In the genomic region with DNA sequence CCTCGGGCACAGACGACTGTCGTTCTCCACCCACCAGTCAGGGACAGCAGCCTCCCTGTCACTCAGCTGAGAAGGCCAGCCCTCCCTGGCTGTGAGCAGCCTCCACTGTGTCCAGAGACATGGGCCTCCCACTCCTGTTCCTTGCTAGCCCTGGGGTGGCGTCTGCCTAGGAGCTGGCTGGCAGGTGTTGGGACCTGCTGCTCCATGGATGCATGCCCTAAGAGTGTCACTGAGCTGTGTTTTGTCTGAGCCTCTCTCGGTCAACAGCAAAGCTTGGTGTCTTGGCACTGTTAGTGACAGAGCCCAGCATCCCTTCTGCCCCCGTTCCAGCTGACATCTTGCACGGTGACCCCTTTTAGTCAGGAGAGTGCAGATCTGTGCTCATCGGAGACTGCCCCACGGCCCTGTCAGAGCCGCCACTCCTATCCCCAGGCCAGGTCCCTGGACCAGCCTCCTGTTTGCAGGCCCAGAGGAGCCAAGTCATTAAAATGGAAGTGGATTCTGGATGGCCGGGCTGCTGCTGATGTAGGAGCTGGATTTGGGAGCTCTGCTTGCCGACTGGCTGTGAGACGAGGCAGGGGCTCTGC, we compare ENCODE assay signal across 26 cellular contexts. TPM values are rescaled to one million over a fixed set of nuclear protein-coding genes. Genes with fewer than 3 reads are reported as not detected.
DNase-seq lines count a peak whose midpoint lies in the region; ATAC-seq lines count a peak whose summit lies in the region.
"Had no signal": no experiment of that assay in that cellular context is flagged by ENCODE, and none has a peak within 500 bp of the region (broad histone marks: within the 10 kb centered on the region; RNA-seq: fewer than 3 reads in every experiment).

No MANE protein-coding gene starts in this region.

- no CpG with 5 or more reads among the region's 13 CpGs for WGBS in neuronal stem cell (ENCODE audit: extremely low coverage in 2 of 2, insufficient read length in 2 of 2, insufficient replicate concordance in 1 of 2), 2 donors

- no peak overlapping the region for H3K18ac ChIP-seq in neuronal stem cell (ENCODE audit: low read length)

- no peaks in the 10 kb centered on the region for H3K27me3 ChIP-seq in neuronal stem cell (ENCODE audit: control insufficient read depth in 3 of 3, insufficient read depth in 3 of 3, low read depth in 1 of 3, low read length in 3 of 3)
- H3K27me3 ChIP-seq: foreskin keratinocyte, vagina had no signal

- H3K27ac ChIP-seq in neuronal stem cell (replicated peaks; ENCODE audit: low read length) = no peak overlapping the region
- H3K27ac ChIP-seq: foreskin keratinocyte, HL-60, vagina had no signal

- peak overlapping the region; percentile 13 to 78 for H3K27ac Mint-ChIP-seq in stimulated activated naive CD8-positive, alpha-beta T cell treated with anti-CD3 and anti-CD28 coated beads, Interleukin-15, amount 100 ng/mL, for 72 hours
- peak overlapping the region; percentile 67 for H3K27ac Mint-ChIP-seq in central memory CD8-positive, alpha-beta T cell (ENCODE audit: low read depth)
- H3K27ac Mint-ChIP-seq: activated B cell treated with CpG ODN at 0.5 μM for 24 hours; activated T-helper 2 cell treated with anti-CD3 and anti-CD28 coated beads, Interferon-gamma antibody, Interleukin-2, Interleukin-4, amounts not matched to agents 10 μg/mL and 5 μg/mL and 100 μg/mL, durations not matched to agents 14 hours and 24 hours and 36 hours; natural killer cell treated with Interleukin-12 subunit alpha and Interleukin-12 subunit beta and Interleukin-15 and Interleukin-18, amount 100 ng/mL, for 72 hours had no signal

- intact Hi-C loops in head of caudate nucleus (cut with DNase I) = no loop called here

- H3K23ac ChIP-seq in neuronal stem cell (ENCODE audit: low read depth, low read length, poor library complexity) = peak overlapping the region; percentile 8

- peaks cover 11% of the 10 kb centered on the region for H3K4me1 Mint-ChIP-seq in stimulated activated naive CD8-positive, alpha-beta T cell treated with anti-CD3 and anti-CD28 coated beads, Interleukin-15, amount 100 ng/mL, for 72 hours
- peaks cover 15% of the 10 kb centered on the region for H3K4me1 Mint-ChIP-seq in central memory CD8-positive, alpha-beta T cell

- H3K79me1 ChIP-seq in neuronal stem cell (ENCODE audit: low read depth, low read length) = peaks cover 5% of the 10 kb centered on the region

- no peak overlapping the region for H2AK5ac ChIP-seq in neuronal stem cell (ENCODE audit: low read depth, low read length)

- no peak for DNase-seq in stimulated activated naive CD8-positive, alpha-beta T cell treated with anti-CD3 and anti-CD28 coated beads, Interleukin-15, amount 100 ng/mL, for 72 hours
- no peak for DNase-seq in stimulated activated naive CD8-positive, alpha-beta T cell treated with anti-CD3 and anti-CD28 coated beads, Interleukin-15, Interleukin-2, amounts not matched to agents 100 U/mL and 50 U/mL, for 24 hours
- DNase-seq in central memory CD8-positive, alpha-beta T cell (ENCODE audit: low spot score in 2 of 2) = no peak
- DNase-seq in neuronal stem cell (ENCODE audit: low spot score) = no peak
- no peak for DNase-seq in NCI-H2171 (lab: John Stamatoyannopoulos, UW)
- no peak for DNase-seq in HCEC 1CT
- no peak for DNase-seq in head of caudate nucleus
- DNase-seq in activated CD4-positive, CD25-positive, alpha-beta regulatory T cell (lab: John Stamatoyannopoulos, UW) = no peak
- DNase-seq: activated B cell treated with CpG ODN at 0.5 μM for 24 hours; activated CD4-positive, alpha-beta T cell treated with anti-CD3 and anti-CD28 coated beads, Interleukin-2, amount 50 U/mL, for 4 hours; Calu3; foreskin keratinocyte; islet precursor cell; midbrain; NCI-H1048; NCI-H446 treated with DMSO at 0.1 percent for 48 hours; SIG-M5; stimulated activated CD8-positive, alpha-beta memory T cell treated with anti-CD3 and anti-CD28 coated beads, Interleukin-4, amount 100 ng/mL, for 48 hours; SW 1271 had no signal

- peaks cover 40 to 75% of the 10 kb centered on the region in 2 donors for H3K36me3 ChIP-seq in neuronal stem cell (replicated peaks in 1 of 2; ENCODE audit: control insufficient read depth in 2 of 2, insufficient read depth in 2 of 2, low read length in 2 of 2)

- no peak overlapping the region for H2AFZ ChIP-seq in neuronal stem cell (ENCODE audit: low read length)

- H3K4me1 ChIP-seq in neuronal stem cell (ENCODE audit: control insufficient read depth in 2 of 2, insufficient read depth in 1 of 2, low read depth in 1 of 2, low read length in 2 of 2) = peaks cover 0 to 9% of the 10 kb centered on the region in 2 donors
- H3K4me1 ChIP-seq: foreskin keratinocyte had no signal

- peak overlapping the region; percentile 4 for H4K8ac ChIP-seq in neuronal stem cell (ENCODE audit: low read depth, low read length)

- H3K4me2 ChIP-seq in neuronal stem cell (ENCODE audit: insufficient read depth, low read length, poor library complexity, severe bottlenecking) = no peak overlapping the region

- no peak overlapping the region for H2BK120ac ChIP-seq in neuronal stem cell (ENCODE audit: low read depth, low read length)

- H4K91ac ChIP-seq in neuronal stem cell (ENCODE audit: low read depth, low read length, poor library complexity) = no peak overlapping the region

- H3K4ac ChIP-seq in neuronal stem cell (ENCODE audit: low read length) = no peak overlapping the region

- H3K9ac ChIP-seq in neuronal stem cell (ENCODE audit: low read depth, low read length, poor library complexity) = peak overlapping the region; percentile 21

- H2BK12ac ChIP-seq in neuronal stem cell (ENCODE audit: low read length) = no peak overlapping the region

- no peak overlapping the region for H3K4me3 ChIP-seq in neuronal stem cell (ENCODE audit: low read length in 2 of 2)
- H3K4me3 ChIP-seq: vagina had no signal

- no peaks in the 10 kb centered on the region for H3K9me3 Mint-ChIP-seq in stimulated activated naive CD8-positive, alpha-beta T cell treated with anti-CD3 and anti-CD28 coated beads, Interleukin-15, amount 100 ng/mL, for 72 hours
- H3K9me3 Mint-ChIP-seq in central memory CD8-positive, alpha-beta T cell = no peaks in the 10 kb centered on the region
- H3K9me3 Mint-ChIP-seq: activated B cell treated with CpG ODN at 0.5 μM for 24 hours; activated T-helper 2 cell treated with anti-CD3 and anti-CD28 coated beads, Interferon-gamma antibody, Interleukin-2, Interleukin-4, amounts not matched to agents 10 μg/mL and 5 μg/mL and 100 μg/mL, durations not matched to agents 14 hours and 24 hours and 36 hours; natural killer cell treated with Interleukin-12 subunit alpha and Interleukin-12 subunit beta and Interleukin-15 and Interleukin-18, amount 100 ng/mL, for 72 hours had no signal

- H2BK15ac ChIP-seq in neuronal stem cell (ENCODE audit: low read length) = no peak overlapping the region

- no peak overlapping the region for H3K4me3 Mint-ChIP-seq in stimulated activated naive CD8-positive, alpha-beta T cell treated with anti-CD3 and anti-CD28 coated beads, Interleukin-15, amount 100 ng/mL, for 72 hours
- no peak overlapping the region for H3K4me3 Mint-ChIP-seq in central memory CD8-positive, alpha-beta T cell
- H3K4me3 Mint-ChIP-seq: activated B cell treated with CpG ODN at 0.5 μM for 24 hours; natural killer cell treated with Interleukin-12 subunit alpha and Interleukin-12 subunit beta and Interleukin-15 and Interleukin-18, amount 100 ng/mL, for 72 hours had no signal

- ATAC-seq in stimulated activated naive CD8-positive, alpha-beta T cell treated with anti-CD3 and anti-CD28 coated beads, Interleukin-15, amount 100 ng/mL, for 72 hours = no peak
- no peak for ATAC-seq in stimulated activated naive CD8-positive, alpha-beta T cell treated with anti-CD3 and anti-CD28 coated beads, Interleukin-15, Interleukin-2, amounts not matched to agents 100 U/mL and 50 U/mL, for 24 hours
- ATAC-seq in central memory CD8-positive, alpha-beta T cell (replicated peaks; ENCODE audit: extremely low read depth, poor library complexity, severe bottlenecking) = no peak
- ATAC-seq: esophagus mucosa; foreskin keratinocyte; HepG2; natural killer cell treated with Interleukin-12 subunit alpha and Interleukin-12 subunit beta and Interleukin-15 and Interleukin-18, amount 100 ng/mL, for 72 hours; Panc1 had no signal

- H3K9me3 ChIP-seq in neuronal stem cell (replicated peaks in 1 of 2; ENCODE audit: control insufficient read depth in 2 of 2, insufficient read depth in 1 of 2, low read depth in 1 of 2, low read length in 2 of 2) = no peaks in the 10 kb centered on the region
- H3K9me3 ChIP-seq: vagina had no signal

- peaks cover 24% of the 10 kb centered on the region for H3K36me3 Mint-ChIP-seq in central memory CD8-positive, alpha-beta T cell (ENCODE audit: insufficient read depth)
- H3K36me3 Mint-ChIP-seq: natural killer cell treated with Interleukin-12 subunit alpha and Interleukin-12 subunit beta and Interleukin-15 and Interleukin-18, amount 100 ng/mL, for 72 hours had no signal

- peak overlapping the region; percentile 71 for H3K14ac ChIP-seq in neuronal stem cell (ENCODE audit: low read length)

- no peak overlapping the region for H2BK5ac ChIP-seq in neuronal stem cell (ENCODE audit: low read length)

- H3K27me3 Mint-ChIP-seq in stimulated activated naive CD8-positive, alpha-beta T cell treated with anti-CD3 and anti-CD28 coated beads, Interleukin-15, amount 100 ng/mL, for 72 hours = no peaks in the 10 kb centered on the region
- H3K27me3 Mint-ChIP-seq in central memory CD8-positive, alpha-beta T cell = no peaks in the 10 kb centered on the region
- H3K27me3 Mint-ChIP-seq: activated B cell treated with CpG ODN at 0.5 μM for 24 hours; natural killer cell treated with Interleukin-12 subunit alpha and Interleukin-12 subunit beta and Interleukin-15 and Interleukin-18, amount 100 ng/mL, for 72 hours had no signal

RNA-seq across cellular contexts. Expression of a gene that starts 7.9 kb away (rescaled TPM):
- polyA plus RNA-seq in neuronal stem cell (2013, experiment 1 of 2) = 0.13 TPM
- polyA plus RNA-seq in neuronal stem cell (2013, experiment 2 of 2) = 0.12 TPM

RNA-seq across cellular contexts. Expression of a gene that starts 51.8 kb away (rescaled TPM):
- 26.5 TPM for polyA plus RNA-seq in neuronal stem cell (2013, experiment 1 of 2)
- 27.6 TPM for polyA plus RNA-seq in neuronal stem cell (2013, experiment 2 of 2)
